In genomic region chr20:40710608-40711007, GRCh38 we compare ENCODE assay signal across 24 cellular contexts. TPM values are rescaled to one million over a fixed set of nuclear protein-coding genes. Genes with fewer than 3 reads are reported as not detected.
"Had no signal": no experiment of that assay in that cellular context is flagged by ENCODE, and none has a peak within 500 bp of the region (broad histone marks: within the 10 kb centered on the region; RNA-seq: fewer than 3 reads in every experiment).

No MANE protein-coding gene starts in this region.

- H3K4me3 ChIP-seq: breast epithelium, esophagus squamous epithelium, lower lobe of right lung, mucosa of descending colon, pancreas, psoas muscle, smooth muscle cell, suprapubic skin, tibial artery, upper lobe of right lung had no signal

- ATAC-seq: activated CD8-positive, alpha-beta T cell treated with anti-CD3 and anti-CD28 coated beads for 36 hours; activated naive CD8-positive, alpha-beta T cell treated with anti-CD3 and anti-CD28 coated beads, Interleukin-2, amount 50 U/mL, for 24 hours; activated T-cell treated with anti-CD3 and anti-CD28 coated beads, Interleukin-2, amount 50 U/mL, for 4 hours; activated T-helper 17 cell treated with anti-CD3 and anti-CD28 coated beads, Interleukin-2, amount 50 U/mL, for 72 hours; left lobe of liver; lower lobe of right lung; mucosa of descending colon; pancreas; psoas muscle; upper lobe of right lung had no signal

- H3K36me3 ChIP-seq: breast epithelium, esophagus squamous epithelium, lower lobe of right lung, pancreas, suprapubic skin, tibial artery, upper lobe of right lung had no signal

- H3K4me1 ChIP-seq: breast epithelium, esophagus squamous epithelium, lower lobe of right lung, pancreas, psoas muscle, suprapubic skin, tibial artery, upper lobe of right lung had no signal

- H3K27me3 ChIP-seq: breast epithelium, suprapubic skin had no signal

- H3K27ac ChIP-seq: breast epithelium, esophagus squamous epithelium, lower lobe of right lung, pancreas, psoas muscle, suprapubic skin, tibial artery, upper lobe of right lung had no signal

- DNase-seq: activated B cell treated with CpG ODN at 0.5 μM for 24 hours; activated CD4-positive, alpha-beta T cell treated with anti-CD3 and anti-CD28 coated beads, Interleukin-2, amount 50 U/mL, for 1 hour; activated CD8-positive, alpha-beta T cell treated with anti-CD3 and anti-CD28 coated beads for 36 hours; activated gamma-delta T cell treated with Interleukin-2 at 50 U/mL for 16 hours; activated naive CD8-positive, alpha-beta T cell treated with anti-CD3 and anti-CD28 coated beads, Interleukin-2, amount 50 U/mL, for 24 hours; activated T-cell treated with anti-CD3 and anti-CD28 coated beads, Interleukin-2, amount 50 U/mL, for 4 hours; effector CD4-positive, alpha-beta T cell; esophagus squamous epithelium; immature natural killer cell; lower lobe of right lung; mucosa of descending colon; pancreas; psoas muscle; stimulated activated CD4-positive, alpha-beta T cell treated with anti-CD3 and anti-CD28 coated beads, Interleukin-15, amount 100 ng/mL, for 24 hours; stimulated activated CD4-positive, alpha-beta T cell treated with anti-CD3 and anti-CD28 coated beads, Interleukin-2, amount 100 ng/mL, for 24 hours; stimulated activated naive CD4-positive, alpha-beta T cell; T-helper 1 cell; tibial artery; upper lobe of right lung had no signal

- H3K9me3 ChIP-seq: breast epithelium, esophagus squamous epithelium, lower lobe of right lung, mucosa of descending colon, pancreas, psoas muscle, suprapubic skin, tibial artery, upper lobe of right lung had no signal

RNA-seq across cellular contexts. Expression of gene MAFB, which starts 21.6 kb away (rescaled TPM):
- total RNA-seq: activated CD8-positive, alpha-beta T cell treated with anti-CD3 and anti-CD28 coated beads for 36 hours; activated T-helper 17 cell treated with anti-CD3 and anti-CD28 coated beads, Interleukin-2, amount 50 U/mL, for 72 hours had no signal
